37 cellular contexts compared by ENCODE assay signal in genomic region chr4:95764961-95765360, GRCh38.
A peak's percentile ranks its signal among the peaks of the same experiment; 100 is the strongest.
DNase-seq lines count a peak whose midpoint lies in the region; ATAC-seq, FAIRE-seq and TF ChIP-seq lines count a peak whose summit lies in the region.
"Had no signal": no experiment of that assay in that cellular context is flagged by ENCODE, and none has a peak within 500 bp of the region (broad histone marks: within the 10 kb centered on the region; RNA-seq: fewer than 3 reads in every experiment).

No MANE protein-coding gene starts in this region.

- H3K79me2 ChIP-seq in mammary epithelial cell (ENCODE audit: insufficient read depth, low read length): no peaks in the 10 kb centered on the region

- dilution Hi-C loops in mammary epithelial cell (cut with HindIII; ENCODE audit: low sequenced_read_pairs): no loop called here

- no peaks in the 10 kb centered on the region for H4K20me1 ChIP-seq in mammary epithelial cell (ENCODE audit: insufficient read depth, low read length)
- H4K20me1 ChIP-seq: BLaER1; BLaER1 treated with 17β-estradiol and CSF1 and Interleukin-3, amounts not matched to agents 10 nM and 100 nM had no signal

- H3K4me1 Mint-ChIP-seq in MCF 10A (ENCODE audit: insufficient read depth, unreplicated experiment): peaks cover 15% of the 10 kb centered on the region
- H3K4me1 Mint-ChIP-seq: B cell; CD14-positive monocyte; CD4-positive, alpha-beta memory T cell; CD4-positive, CD25-positive, alpha-beta regulatory T cell; CD8-positive, alpha-beta memory T cell had no signal

- H3K27ac ChIP-seq in mammary epithelial cell (ENCODE audit: insufficient read depth, low read depth, low read length) (no peak overlapping the region), foreskin keratinocyte (no peak overlapping the region), aorta (ENCODE audit: low read depth in 1 of 2, low read length in 2 of 2) (no peak overlapping the region), small intestine (ENCODE audit: low read depth in 1 of 2, low read length in 1 of 2) (no peak overlapping the region)
- H3K27ac ChIP-seq: 22Rv1; A549; BLaER1; BLaER1 treated with 17β-estradiol and CSF1 and Interleukin-3, amounts not matched to agents 10 nM and 100 nM; C4-2B had no signal

- no peak for TF ChIP-seq CTCF in mammary epithelial cell (conservative IDR thresholded peaks at IDR 0.05 in 1 of 2, IDR thresholded peaks at IDR 0.05 in 1 of 2; ENCODE audit: extremely low read depth in 1 of 2, insufficient read depth in 1 of 2, low read depth in 1 of 2, low read length in 2 of 2)
- no peak for TF ChIP-seq CTCF in MCF 10A (IDR thresholded peaks at IDR 0.05; ENCODE audit: unreplicated experiment)
- no peak for TF ChIP-seq CTCF in bronchial epithelial cell (IDR thresholded peaks at IDR 0.05; ENCODE audit: insufficient read depth, low read length, severe bottlenecking)
- no peak for TF ChIP-seq CTCF in epithelial cell of esophagus (IDR thresholded peaks at IDR 0.05; ENCODE audit: insufficient read depth, low read depth, low read length, missing control alignments)
- TF ChIP-seq CTCF in foreskin keratinocyte (conservative IDR thresholded peaks at IDR 0.05): no peak

- H3K9ac ChIP-seq in mammary epithelial cell (ENCODE audit: insufficient read depth, low read length): no peak overlapping the region
- H3K9ac ChIP-seq: BLaER1; BLaER1 treated with 17β-estradiol and CSF1 and Interleukin-3, amounts not matched to agents 10 nM and 100 nM had no signal

- CTCF ChIA-PET in mammary epithelial cell (lab: Charles Lee; ENCODE audit: low non-redundant PET) (no interaction called here), MCF 10A (lab: Yijun Ruan, JAX) (interaction anchor here (1.1 kb wide), 1 partner anchor 9 kb away, joined by 3 read pairs; no protein-coding TSS in a partner anchor)

- POLR2A ChIA-PET in MCF 10A (lab: Yijun Ruan, JAX): no interaction called here

- ATAC-seq in foreskin keratinocyte (peak; percentile 38), GM18517 (IDR thresholded peaks at IDR 0.05; ENCODE audit: unreplicated experiment) (no peak), aorta (ENCODE audit: low FRiP score) (no peak)
- ATAC-seq: A549; CD8-positive, alpha-beta T cell had no signal

- H3K36me3 ChIP-seq in mammary epithelial cell (ENCODE audit: insufficient read depth, low read length) (no peaks in the 10 kb centered on the region), bronchial epithelial cell (ENCODE audit: control insufficient read depth, insufficient read depth, low read length) (no peaks in the 10 kb centered on the region), aorta (ENCODE audit: control insufficient read depth in 1 of 2, insufficient read depth in 2 of 2, low read length in 1 of 2) (no peaks in the 10 kb centered on the region), small intestine (ENCODE audit: control insufficient read depth in 2 of 2, insufficient read depth in 2 of 2, low read length in 2 of 2) (no peaks in the 10 kb centered on the region)
- H3K36me3 ChIP-seq: BE2C; BLaER1; BLaER1 treated with 17β-estradiol and CSF1 and Interleukin-3, amounts not matched to agents 10 nM and 100 nM had no signal

- FAIRE-seq in bronchial epithelial cell (lab: Jason Lieb, UNC) (no peak), small intestine (lab: Jason Lieb, UNC) (no peak)
- FAIRE-seq: A204.1, A549, D721Med had no signal

- no peak overlapping the region for H3K4me3 ChIP-seq in mammary epithelial cell (replicated peaks in 1 of 3; ENCODE audit: insufficient read depth in 1 of 3, low read depth in 2 of 3, low read length in 3 of 3)
- no peak overlapping the region for H3K4me3 ChIP-seq in bronchial epithelial cell (ENCODE audit: low read depth, low read length)
- no peak overlapping the region for H3K4me3 ChIP-seq in epithelial cell of esophagus (ENCODE audit: low read length)
- H3K4me3 ChIP-seq in aorta (ENCODE audit: low read length in 2 of 2): no peak overlapping the region
- no peak overlapping the region for H3K4me3 ChIP-seq in small intestine (ENCODE audit: low read depth in 1 of 2, low read length in 2 of 2)
- H3K4me3 ChIP-seq: A549; BLaER1; BLaER1 treated with 17β-estradiol and CSF1 and Interleukin-3, amounts not matched to agents 10 nM and 100 nM had no signal

- BruUV-seq in mammary epithelial cell (replicated peaks; lab: Mats Ljungman, UMichigan): no TSS peak
- BruUV-seq in MCF 10A (replicated peaks; lab: Mats Ljungman, UMichigan): no TSS peak

- H3K27me3 ChIP-seq in mammary epithelial cell (ENCODE audit: insufficient read depth, low read length): no peaks in the 10 kb centered on the region
- no peaks in the 10 kb centered on the region for H3K27me3 ChIP-seq in bronchial epithelial cell (ENCODE audit: control insufficient read depth, insufficient read depth, low read length)
- H3K27me3 ChIP-seq in foreskin keratinocyte: no peaks in the 10 kb centered on the region
- peaks cover 0 to 1% of the 10 kb centered on the region in 2 donors for H3K27me3 ChIP-seq in aorta (ENCODE audit: control insufficient read depth in 1 of 2, insufficient read depth in 2 of 2, low read length in 1 of 2)
- no peaks in the 10 kb centered on the region for H3K27me3 ChIP-seq in small intestine (ENCODE audit: control insufficient read depth in 2 of 2, insufficient read depth in 2 of 2, low read length in 2 of 2)
- H3K27me3 ChIP-seq: BE2C; BLaER1; BLaER1 treated with 17β-estradiol and CSF1 and Interleukin-3, amounts not matched to agents 10 nM and 100 nM had no signal

- in situ Hi-C loops in mammary epithelial cell (cut with MboI; ENCODE audit: low sequenced_read_pairs in 2 of 2): no loop called here

- no peak overlapping the region for H3K4me3 Mint-ChIP-seq in MCF 10A (ENCODE audit: unreplicated experiment)
- H3K4me3 Mint-ChIP-seq: B cell; CD14-positive monocyte; CD4-positive, alpha-beta memory T cell; CD4-positive, alpha-beta T cell; CD4-positive, CD25-positive, alpha-beta regulatory T cell; CD8-positive, alpha-beta memory T cell; CD8-positive, alpha-beta T cell had no signal

- H3K9me3 Mint-ChIP-seq in MCF 10A (ENCODE audit: unreplicated experiment): peaks cover 10% of the 10 kb centered on the region

- no peak overlapping the region for H3K27ac Mint-ChIP-seq in MCF 10A (ENCODE audit: low read depth, unreplicated experiment)
- H3K27ac Mint-ChIP-seq: B cell; CD14-positive monocyte; CD4-positive, alpha-beta memory T cell; CD4-positive, alpha-beta T cell; CD4-positive, CD25-positive, alpha-beta regulatory T cell; CD8-positive, alpha-beta memory T cell; CD8-positive, alpha-beta T cell had no signal

- H3K9me3 ChIP-seq in mammary epithelial cell (replicated peaks; ENCODE audit: insufficient read depth, low read length) (no peaks in the 10 kb centered on the region), aorta (ENCODE audit: control insufficient read depth, low read length) (peaks cover 4% of the 10 kb centered on the region), small intestine (ENCODE audit: control insufficient read depth, low read depth) (no peaks in the 10 kb centered on the region)
- H3K9me3 ChIP-seq: A549; BE2C; BLaER1; BLaER1 treated with 17β-estradiol and CSF1 and Interleukin-3, amounts not matched to agents 10 nM and 100 nM; Caco-2 had no signal

- no peak overlapping the region for H2AFZ ChIP-seq in mammary epithelial cell (ENCODE audit: low read depth, low read length)

- no peak overlapping the region for H3K4me2 ChIP-seq in mammary epithelial cell (ENCODE audit: insufficient read depth, low read depth, low read length)
- H3K4me2 ChIP-seq: A549; BLaER1; BLaER1 treated with 17β-estradiol and CSF1 and Interleukin-3, amounts not matched to agents 10 nM and 100 nM had no signal

- H3K4me1 ChIP-seq in mammary epithelial cell (ENCODE audit: insufficient read depth, low read length) (peaks cover 24% of the 10 kb centered on the region), foreskin keratinocyte (peaks cover 13% of the 10 kb centered on the region), aorta (ENCODE audit: control insufficient read depth in 1 of 2, insufficient read depth in 2 of 2, low read length in 2 of 2) (no peaks in the 10 kb centered on the region), small intestine (ENCODE audit: control insufficient read depth in 2 of 2, insufficient read depth in 1 of 2, low read depth in 1 of 2, low read length in 1 of 2) (no peaks in the 10 kb centered on the region)
- H3K4me1 ChIP-seq: A549, BLaER1, Caco-2 had no signal

- WGBS in mammary epithelial cell (ENCODE audit: low coverage, missing lambda C conversion rate): 10% methylated on average over 3 of the region's 3 CpGs
- WGBS in aorta, 2 donors: 81 to 85% methylated on average over 3 of the region's 3 CpGs
- 76 to 83% (median 83%) methylated on average over 3 of the region's 3 CpGs for WGBS in small intestine, 3 donors

- no peaks in the 10 kb centered on the region for H3K36me3 Mint-ChIP-seq in MCF 10A (ENCODE audit: insufficient read depth, unreplicated experiment)
- H3K36me3 Mint-ChIP-seq: CD14-positive monocyte; CD4-positive, alpha-beta memory T cell; CD4-positive, CD25-positive, alpha-beta regulatory T cell; CD8-positive, alpha-beta memory T cell; CD8-positive, alpha-beta T cell had no signal

- intact Hi-C loops in mammary epithelial cell (cut with micrococcal nuclease): no loop called here
- intact Hi-C loops in MCF 10A (cut with micrococcal nuclease): no loop called here
- intact Hi-C loops in aorta (cut with DNase I): no loop called here

- no peaks in the 10 kb centered on the region for H3K27me3 Mint-ChIP-seq in MCF 10A (ENCODE audit: insufficient read depth, unreplicated experiment)
- H3K27me3 Mint-ChIP-seq: B cell; CD4-positive, alpha-beta memory T cell; CD4-positive, alpha-beta T cell; CD4-positive, CD25-positive, alpha-beta regulatory T cell; CD8-positive, alpha-beta memory T cell had no signal

- DNase-seq in mammary epithelial cell: peak; percentile 19
- DNase-seq in MCF 10A (ENCODE audit: unreplicated experiment): no peak
- peak; percentile 61 for DNase-seq in bronchial epithelial cell (ENCODE audit: low read depth)
- peak; percentile 50 for DNase-seq in epithelial cell of esophagus (ENCODE audit: low read depth)
- DNase-seq in foreskin keratinocyte: peak; percentile 63 to 79
- no peak for DNase-seq in aorta
- DNase-seq in small intestine: no peak
- DNase-seq: 8988T; ACHN; AML-193; BE2C; C1 segment of cervical spinal cord; Caco-2; Calu3; CD4-positive, alpha-beta memory T cell; CD4-positive, alpha-beta T cell; CD4-positive, CD25-positive, alpha-beta regulatory T cell; CD8-positive, alpha-beta memory T cell; CD8-positive, alpha-beta T cell; COR-L47; DMS 273 treated with DMSO at 0.1 percent for 48 hours; DMS153; DMS53; DMS79; DMS79 treated with DMSO at 0.1 percent for 48 hours; DND-41; EL had no signal

Comparison
In these comparisons a context has a peak if more than half of its experiments do, and no peak if none do; other contexts are left out.
1. DNase-seq: peak in mammary epithelial cell (single experiment), bronchial epithelial cell (single experiment), epithelial cell of esophagus (single experiment) and foreskin keratinocyte (2 of 2); none in MCF 10A (single experiment), aorta (0 of 2) and small intestine (single experiment).